ENCODE assay signal across 9 cellular contexts in genomic region chr4:6198768-6199343, GRCh38. TPM values are rescaled to one million over a fixed set of nuclear protein-coding genes. Genes with fewer than 3 reads are reported as not detected.
DNase-seq lines count a peak whose midpoint lies in the region; TF ChIP-seq lines count a peak whose summit lies in the region.
"Had no signal": no experiment of that assay in that cellular context is flagged by ENCODE, and none has a peak within 500 bp of the region (broad histone marks: within the 10 kb centered on the region; RNA-seq: fewer than 3 reads in every experiment).

No MANE protein-coding gene starts in this region.

- H2BK120ac ChIP-seq in mesendoderm (ENCODE audit: low read depth, low read length) = no peak overlapping the region

- TF ChIP-seq CTCF in HEK293 (tag by site-specific recombination; IDR thresholded peaks at IDR 0.05) (no peak), PC-9 (conservative IDR thresholded peaks at IDR 0.05) (no peak)

- H3K9me3 ChIP-seq in BLaER1 = peaks cover 8% of the 10 kb centered on the region
- no peaks in the 10 kb centered on the region for H3K9me3 ChIP-seq in HEK293 (ENCODE audit: control insufficient read depth, insufficient read depth, low read depth, low read length)
- no peaks in the 10 kb centered on the region for H3K9me3 ChIP-seq in PC-9 (ENCODE audit: insufficient read depth, low read depth)

- intact Hi-C loops in PC-9 (cut with micrococcal nuclease; ENCODE audit: unreplicated experiment) = no loop called here
- intact Hi-C loops in cardiac septum (cut with DNase I) = no loop called here

- peak; percentile 28 for DNase-seq in activated naive CD4-positive, alpha-beta T cell treated with anti-CD3 and anti-CD28 coated beads, Interleukin-2, amount 10 ng/mL, durations not matched to agents 7 days and 5 days
- DNase-seq in mesendoderm (peak; percentile 96), PC-9 (no peak), cardiac septum (ENCODE audit: low spot score) (no peak), amniotic stem cell (lab: John Stamatoyannopoulos, UW) (no peak), MV-4-11 (lab: John Stamatoyannopoulos, UW) (no peak)

- H3K9me3 Mint-ChIP-seq in activated naive CD4-positive, alpha-beta T cell treated with anti-CD3 and anti-CD28 coated beads, Interleukin-2, amount 10 ng/mL, durations not matched to agents 7 days and 5 days = peaks cover 8% of the 10 kb centered on the region

- H3K36me3 ChIP-seq in BLaER1 = peaks cover 2% of the 10 kb centered on the region; the same call in 1 of the 2 replicates
- H3K36me3 ChIP-seq in HEK293 (ENCODE audit: control insufficient read depth in 2 of 2, insufficient read depth in 1 of 2, low read length in 2 of 2) = no peaks in the 10 kb centered on the region
- no peaks in the 10 kb centered on the region for H3K36me3 ChIP-seq in mesendoderm (ENCODE audit: control insufficient read depth, insufficient read depth, low read length)
- H3K36me3 ChIP-seq in PC-9 (ENCODE audit: low read depth) = no peaks in the 10 kb centered on the region

- peaks cover 8% of the 10 kb centered on the region for H3K79me1 ChIP-seq in mesendoderm (ENCODE audit: low read length)

- no peaks in the 10 kb centered on the region for H3F3A ChIP-seq in PC-9 (ENCODE audit: insufficient read depth, low read depth)

- peaks cover 10% of the 10 kb centered on the region for H3K79me2 ChIP-seq in mesendoderm (ENCODE audit: control insufficient read depth, insufficient read depth, low read length)
- no peaks in the 10 kb centered on the region for H3K79me2 ChIP-seq in PC-9 (ENCODE audit: low read depth)

- H3K4me1 ChIP-seq in BLaER1 (peaks cover 43% of the 10 kb centered on the region), HEK293 (ENCODE audit: control insufficient read depth, insufficient read depth, low read length) (no peaks in the 10 kb centered on the region), mesendoderm (ENCODE audit: control insufficient read depth, low read depth, low read length) (peaks cover 16% of the 10 kb centered on the region), PC-9 (replicated peaks; ENCODE audit: insufficient read depth) (no peaks in the 10 kb centered on the region)

- H3K27me3 ChIP-seq in BLaER1 (peaks cover 18% of the 10 kb centered on the region), mesendoderm (ENCODE audit: insufficient read depth, low read length, poor library complexity) (no peaks in the 10 kb centered on the region), PC-9 (ENCODE audit: insufficient read depth, low read depth) (peaks cover 46% of the 10 kb centered on the region)

- H3K18ac ChIP-seq in mesendoderm (ENCODE audit: low read length) = peak overlapping the region; percentile 54

- H3K9ac ChIP-seq in BLaER1 (peak overlapping the region; percentile 38; the same call in 1 of the 2 replicates), mesendoderm (ENCODE audit: low read length) (peak overlapping the region; percentile 96)

- no peak overlapping the region for H3K27ac ChIP-seq in BLaER1
- H3K27ac ChIP-seq in HEK293 (ENCODE audit: extremely low read depth, low read depth, low read length) = no peak overlapping the region
- H3K27ac ChIP-seq in mesendoderm (ENCODE audit: low read depth, low read length) = peak overlapping the region; percentile 61
- no peak overlapping the region for H3K27ac ChIP-seq in PC-9
- H3K27ac ChIP-seq: SK-N-MC had no signal

- peak overlapping the region; percentile 63 for H3K4me3 Mint-ChIP-seq in activated naive CD4-positive, alpha-beta T cell treated with anti-CD3 and anti-CD28 coated beads, Interleukin-2, amount 10 ng/mL, durations not matched to agents 7 days and 5 days

- H3K4me2 ChIP-seq in BLaER1 = peak overlapping the region; percentile 99
- H3K4me2 ChIP-seq in mesendoderm (ENCODE audit: low read length) = peak overlapping the region; percentile 51
- no peak overlapping the region for H3K4me2 ChIP-seq in PC-9

- no TSS peak for BruUV-seq in PC-9 (replicated peaks; lab: Mats Ljungman, UMichigan)

- H3K27me3 Mint-ChIP-seq in activated naive CD4-positive, alpha-beta T cell treated with anti-CD3 and anti-CD28 coated beads, Interleukin-2, amount 10 ng/mL, durations not matched to agents 7 days and 5 days = peaks cover 68% of the 10 kb centered on the region

- H2BK5ac ChIP-seq in mesendoderm (ENCODE audit: low read length) = peak overlapping the region; percentile 92

- POLR2A ChIA-PET in HEK293 (lab: Yijun Ruan, JAX) (no interaction called here), PC-9 (lab: Charles Lee; ENCODE audit: unreplicated experiment) (no interaction called here)

- no peak overlapping the region for H2AFZ ChIP-seq in PC-9

- no peak overlapping the region for H4K8ac ChIP-seq in mesendoderm (ENCODE audit: low read depth, low read length)

- H3K23ac ChIP-seq in mesendoderm (ENCODE audit: low read length) = no peak overlapping the region

- WGBS in mesendoderm (ENCODE audit: extremely low coverage, insufficient coverage, low lambda C conversion rate) = no CpG with 5 or more reads among the region's 23 CpGs

- peak overlapping the region; percentile 74 for H3K4ac ChIP-seq in mesendoderm (ENCODE audit: low read depth, low read length)

- no peak overlapping the region for H4K5ac ChIP-seq in mesendoderm (ENCODE audit: low read length)

- no peaks in the 10 kb centered on the region for H3K9me2 ChIP-seq in PC-9 (ENCODE audit: insufficient read depth)

- no peak overlapping the region for H2AK5ac ChIP-seq in mesendoderm (ENCODE audit: low read length)

- peaks cover 2% of the 10 kb centered on the region for H3K36me3 Mint-ChIP-seq in activated naive CD4-positive, alpha-beta T cell treated with anti-CD3 and anti-CD28 coated beads, Interleukin-2, amount 10 ng/mL, durations not matched to agents 7 days and 5 days

- H3K4me1 Mint-ChIP-seq in activated naive CD4-positive, alpha-beta T cell treated with anti-CD3 and anti-CD28 coated beads, Interleukin-2, amount 10 ng/mL, durations not matched to agents 7 days and 5 days = peaks cover 27% of the 10 kb centered on the region

- H3K4me3 ChIP-seq in BLaER1 (peak overlapping the region; percentile 85), HEK293 (ENCODE audit: low read depth, low read length) (no peak overlapping the region), mesendoderm (ENCODE audit: low read length) (peak overlapping the region; percentile 86), PC-9 (no peak overlapping the region)
- H3K4me3 ChIP-seq: SK-N-MC had no signal

- peak overlapping the region; percentile 29 for H3K27ac Mint-ChIP-seq in activated naive CD4-positive, alpha-beta T cell treated with anti-CD3 and anti-CD28 coated beads, Interleukin-2, amount 10 ng/mL, durations not matched to agents 7 days and 5 days

- CTCF ChIA-PET in HEK293 (lab: Yijun Ruan, JAX) = interaction anchor here (0.6 kb wide), 1 partner anchor 799 kb away, joined by 3 read pairs; no protein-coding TSS in a partner anchor
- CTCF ChIA-PET in activated naive CD4-positive, alpha-beta T cell treated with anti-CD3 and anti-CD28 coated beads, Interleukin-2, amount 10 ng/mL, durations not matched to agents 7 days and 5 days (lab: Charles Lee) = interaction anchor here (0.5 to 1.2 kb wide), 5 partner anchors 11 to 687 kb away, joined by 3 to 4 read pairs (median 3); no protein-coding TSS in a partner anchor
- CTCF ChIA-PET in PC-9 (lab: Charles Lee) = no interaction called here

- H4K20me1 ChIP-seq in BLaER1 (peaks cover 33% of the 10 kb centered on the region), PC-9 (ENCODE audit: insufficient read depth) (no peaks in the 10 kb centered on the region)

- H2BK15ac ChIP-seq in mesendoderm (replicated peaks; ENCODE audit: low read depth) = no peak overlapping the region

- peak overlapping the region; percentile 99 for H3K56ac ChIP-seq in mesendoderm (ENCODE audit: low read length)

TF ChIP-seq in HEK293, 187 proteins besides CTCF, POLR2A, EP300 and RAD21 (continues in another document):
- TF ChIP-seq ZNF596 (tag by site-specific recombination; IDR thresholded peaks at IDR 0.05) (no peak), SP2 (tag by site-specific recombination; IDR thresholded peaks at IDR 0.05) (peak; percentile 42; the same call in 1 of the 2 replicates), ZNF146 (tag by site-specific recombination; IDR thresholded peaks at IDR 0.05) (no peak), ZNF292 (tag by site-specific recombination; IDR thresholded peaks at IDR 0.05; ENCODE audit: borderline replicate concordance, low read depth) (no peak), ZNF10 (tag by site-specific recombination; IDR thresholded peaks at IDR 0.05) (no peak), ZNF266 (tag by site-specific recombination; IDR thresholded peaks at IDR 0.05; ENCODE audit: low read depth) (no peak), YY2 (tag by site-specific recombination; IDR thresholded peaks at IDR 0.05) (no peak), ZEB2 (tag by site-specific recombination; IDR thresholded peaks at IDR 0.05) (no peak), ZNF335 (tag by site-specific recombination; conservative IDR thresholded peaks at IDR 0.05) (no peak), ZNF175 (tag by site-specific recombination; IDR thresholded peaks at IDR 0.05) (no peak), ZNF768 (tag by site-specific recombination; IDR thresholded peaks at IDR 0.05) (no peak), ZNF561 (tag by site-specific recombination; IDR thresholded peaks at IDR 0.05; ENCODE audit: borderline replicate concordance) (no peak)
- TF ChIP-seq, protein P1, sequence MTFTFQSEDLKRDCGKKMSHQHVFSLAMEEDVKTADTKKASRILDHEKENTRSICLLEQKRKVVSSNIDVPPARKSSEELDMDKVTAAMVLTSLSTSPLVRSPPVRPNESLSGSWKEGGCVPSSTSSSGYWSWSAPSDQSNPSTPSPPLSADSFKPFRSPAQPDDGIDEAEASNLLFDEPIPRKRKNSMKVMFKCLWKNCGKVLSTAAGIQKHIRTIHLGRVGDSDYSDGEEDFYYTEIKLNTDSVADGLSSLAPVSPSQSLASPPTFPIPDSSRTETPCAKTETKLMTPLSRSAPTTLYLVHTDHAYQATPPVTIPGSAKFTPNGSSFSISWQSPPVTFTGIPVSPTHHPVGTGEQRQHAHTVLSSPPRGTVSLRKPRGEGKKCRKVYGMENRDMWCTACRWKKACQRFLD (tag by site-specific recombination; IDR thresholded peaks at IDR 0.05) = no peak
- TF ChIP-seq, protein P2, sequence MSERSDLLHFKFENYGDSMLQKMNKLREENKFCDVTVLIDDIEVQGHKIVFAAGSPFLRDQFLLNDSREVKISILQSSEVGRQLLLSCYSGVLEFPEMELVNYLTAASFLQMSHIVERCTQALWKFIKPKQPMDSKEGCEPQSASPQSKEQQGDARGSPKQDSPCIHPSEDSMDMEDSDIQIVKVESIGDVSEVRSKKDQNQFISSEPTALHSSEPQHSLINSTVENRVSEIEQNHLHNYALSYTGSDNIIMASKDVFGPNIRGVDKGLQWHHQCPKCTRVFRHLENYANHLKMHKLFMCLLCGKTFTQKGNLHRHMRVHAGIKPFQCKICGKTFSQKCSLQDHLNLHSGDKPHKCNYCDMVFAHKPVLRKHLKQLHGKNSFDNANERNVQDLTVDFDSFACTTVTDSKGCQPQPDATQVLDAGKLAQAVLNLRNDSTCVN (tag by site-specific recombination; optimal IDR thresholded peaks at IDR 0.05) = no peak

RNA-seq across cellular contexts. Expression of gene JAKMIP1, which starts 1.5 kb away (rescaled TPM):
- polyA plus RNA-seq in mesendoderm (2013, experiment 1 of 2) = 3.5 TPM
- polyA plus RNA-seq in mesendoderm (2013, experiment 2 of 2) = 3.5 TPM
- total RNA-seq in PC-9 (2021) (not detected in 2 replicates), cardiac septum (not detected)

Comparison
In these comparisons a context has a peak if more than half of its experiments do, and no peak if none do; other contexts are left out.
1. H3K4me3 ChIP-seq: peak in BLaER1 (single experiment) and mesendoderm (single experiment); none in HEK293 (single experiment) and PC-9 (single experiment).
2. DNase-seq: peak in activated naive CD4-positive, alpha-beta T cell treated with anti-CD3 and anti-CD28 coated beads, Interleukin-2, amount 10 ng/mL, durations not matched to agents 7 days and 5 days (single experiment) and mesendoderm (single experiment); none in PC-9 (0 of 2), cardiac septum (single experiment), amniotic stem cell (single experiment) and MV-4-11 (single experiment).